Comparison of ENCODE assay signal across 9 cellular contexts in genomic region chr6:105879902-105880547, GRCh38.
DNase-seq lines count a peak whose midpoint lies in the region; ATAC-seq and TF ChIP-seq lines count a peak whose summit lies in the region.
"Had no signal": no experiment of that assay in that cellular context is flagged by ENCODE, and none has a peak within 500 bp of the region (broad histone marks: within the 10 kb centered on the region; RNA-seq: fewer than 3 reads in every experiment).

No MANE protein-coding gene starts in this region.

- ATAC-seq in GM21360 (IDR thresholded peaks at IDR 0.05; ENCODE audit: unreplicated experiment), result peak; percentile 72
- peak; percentile 64 for ATAC-seq in effector memory CD8-positive, alpha-beta T cell (replicated peaks)
- ATAC-seq in GM21717 (IDR thresholded peaks at IDR 0.05; ENCODE audit: unreplicated experiment), result no peak

- H3K4me1 ChIP-seq in colonic mucosa, result no peaks in the 10 kb centered on the region

- no peaks in the 10 kb centered on the region for H3K36me3 Mint-ChIP-seq in effector memory CD8-positive, alpha-beta T cell (ENCODE audit: insufficient read depth)

- H3K4me3 Mint-ChIP-seq in effector memory CD8-positive, alpha-beta T cell, result peak overlapping the region; percentile 25 to 52

- no peaks in the 10 kb centered on the region for H3K27me3 ChIP-seq in colonic mucosa

- no peak for TF ChIP-seq CTCF in colonic mucosa (IDR thresholded peaks at IDR 0.05)

- no peak overlapping the region for H3K27ac ChIP-seq in colonic mucosa
- H3K27ac ChIP-seq: thoracic aorta had no signal

- intact Hi-C loops in colonic mucosa (cut with DNase I), result no loop called here

- H3K27ac Mint-ChIP-seq in effector memory CD8-positive, alpha-beta T cell, result no peak overlapping the region

- H3K4me3 ChIP-seq in colonic mucosa, result no peak overlapping the region
- H3K4me3 ChIP-seq: thoracic aorta had no signal

- H3K4me1 Mint-ChIP-seq in effector memory CD8-positive, alpha-beta T cell (ENCODE audit: low read depth in 2 of 2), result peaks cover 5 to 8% of the 10 kb centered on the region in 2 donors

- DNase-seq in NOMO-1 (lab: John Stamatoyannopoulos, UW; ENCODE audit: unreplicated experiment in 2 of 2), result peak; percentile 88 to 93
- DNase-seq in effector memory CD8-positive, alpha-beta T cell, result no peak
- peak; percentile 20 for DNase-seq in stimulated activated CD8-positive, alpha-beta memory T cell treated with anti-CD3 and anti-CD28 coated beads, Interleukin-12 subunit alpha, Interleukin-12 subunit beta, amount 100 ng/mL, for 24 hours (ENCODE audit: extremely low read depth)
- DNase-seq in ureter (ENCODE audit: low spot score), result no peak
- DNase-seq in NCI-H2171 (lab: John Stamatoyannopoulos, UW), result no peak
- no peak for DNase-seq in colonic mucosa

- H3K27me3 Mint-ChIP-seq in effector memory CD8-positive, alpha-beta T cell, result peaks cover 23 to 29% of the 10 kb centered on the region in 2 donors

- H3K9me3 Mint-ChIP-seq in effector memory CD8-positive, alpha-beta T cell, result no peaks in the 10 kb centered on the region

- H3K36me3 ChIP-seq in colonic mucosa, result no peaks in the 10 kb centered on the region
- H3K36me3 ChIP-seq: thoracic aorta had no signal

- H3K9ac ChIP-seq in colonic mucosa (ENCODE audit: low read depth in 2 of 2, low read length in 2 of 2), result no peak overlapping the region

- no peaks in the 10 kb centered on the region for H3K9me3 ChIP-seq in colonic mucosa
- H3K9me3 ChIP-seq: thoracic aorta had no signal

Comparison
In these comparisons a context has a peak if more than half of its experiments do, and no peak if none do; other contexts are left out.
1. DNase-seq: peak in NOMO-1 (2 of 2) and stimulated activated CD8-positive, alpha-beta memory T cell treated with anti-CD3 and anti-CD28 coated beads, Interleukin-12 subunit alpha, Interleukin-12 subunit beta, amount 100 ng/mL, for 24 hours (single experiment); none in effector memory CD8-positive, alpha-beta T cell (0 of 3), ureter (single experiment), NCI-H2171 (single experiment) and colonic mucosa (single experiment).